In the genomic region with DNA sequence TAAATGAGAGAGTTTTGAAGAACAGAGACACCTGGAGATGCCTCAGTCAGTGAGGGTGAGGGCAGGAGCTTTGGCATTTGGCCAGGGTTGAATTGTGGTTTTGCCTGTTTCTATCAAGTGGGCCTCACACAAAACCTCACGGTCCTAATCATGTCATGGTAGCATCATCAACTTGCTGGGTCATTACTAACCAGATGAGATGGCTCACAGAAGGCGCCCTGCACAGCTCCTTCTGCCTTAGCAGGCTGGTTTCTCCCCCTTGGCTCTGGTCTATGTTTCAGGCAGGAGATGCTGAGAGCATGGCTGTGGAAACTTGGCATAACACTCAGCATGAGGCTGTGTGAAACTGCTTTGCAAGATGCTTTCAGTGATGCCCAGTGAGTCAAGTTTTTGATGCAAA, we compare ENCODE assay signal across 9 cellular contexts.
A peak's percentile ranks its signal among the peaks of the same experiment; 100 is the strongest.
DNase-seq lines count a peak whose midpoint lies in the region; ATAC-seq, FAIRE-seq and TF ChIP-seq lines count a peak whose summit lies in the region.
"Had no signal": no experiment of that assay in that cellular context is flagged by ENCODE, and none has a peak within 500 bp of the region (broad histone marks: within the 10 kb centered on the region; RNA-seq: fewer than 3 reads in every experiment).

No MANE protein-coding gene starts in this region.

- peak; percentile 69 for FAIRE-seq in HTR-8/SVneo (lab: Jason Lieb, UNC)

- CTCF ChIA-PET in activated CD8-positive, alpha-beta T cell treated with anti-CD3 and anti-CD28 coated beads for 36 hours (lab: Charles Lee): interaction anchor here (0.6 kb wide), 1 partner anchor 106 kb away, joined by 3 read pairs; no protein-coding TSS in a partner anchor
- CTCF ChIA-PET in HEK293T (lab: Yijun Ruan, JAX): no interaction called here
- CTCF ChIA-PET in SK-N-SH (lab: Yijun Ruan, JAX): no interaction called here

- no peak overlapping the region for H2AFZ ChIP-seq in SK-N-SH (ENCODE audit: low read depth)

- POLR2A ChIA-PET in activated CD8-positive, alpha-beta T cell treated with anti-CD3 and anti-CD28 coated beads for 36 hours (lab: Charles Lee): no interaction called here
- POLR2A ChIA-PET in HEK293T (lab: Yijun Ruan, JAX) (no interaction called here), SK-N-SH (lab: Yijun Ruan, JAX) (no interaction called here)

- no peaks in the 10 kb centered on the region for H3K27me3 ChIP-seq in SK-N-SH (ENCODE audit: insufficient read depth)

- no peaks in the 10 kb centered on the region for H3K79me2 ChIP-seq in SK-N-SH (ENCODE audit: insufficient read depth)

- no peaks in the 10 kb centered on the region for H3K9me2 ChIP-seq in SK-N-SH

- no peak overlapping the region for H3K4me3 Mint-ChIP-seq in activated CD8-positive, alpha-beta T cell treated with anti-CD3 and anti-CD28 coated beads for 36 hours
- H3K4me3 Mint-ChIP-seq: IgD-negative memory B cell had no signal

- H4K20me1 ChIP-seq in SK-N-SH (ENCODE audit: insufficient read depth): no peaks in the 10 kb centered on the region

- in situ Hi-C loops in GM13976 (cut with MboI; ENCODE audit: low sequenced_read_pairs, unreplicated experiment): no loop called here

- no peak overlapping the region for H3K27ac ChIP-seq in SK-N-SH (ENCODE audit: low read depth in 2 of 2, low read length in 1 of 2)

- no peaks in the 10 kb centered on the region for H3K4me1 ChIP-seq in SK-N-SH (ENCODE audit: control insufficient read depth in 1 of 2, insufficient read depth in 2 of 2, low read depth in 1 of 2, low read length in 1 of 2)

- DNase-seq in ELR (ENCODE audit: low read depth): peak; percentile 63
- DNase-seq in HTR-8/SVneo (ENCODE audit: insufficient read length, low spot score): no peak
- DNase-seq in activated CD8-positive, alpha-beta T cell treated with anti-CD3 and anti-CD28 coated beads for 36 hours: peak; percentile 81
- DNase-seq in pons (ENCODE audit: low spot score): peak; percentile 63
- DNase-seq in GM13976 (ENCODE audit: low spot score): no peak
- DNase-seq in HEK293T (ENCODE audit: extremely low spot score): no peak
- no peak for DNase-seq in SK-N-SH

- no peak overlapping the region for H3K9ac ChIP-seq in SK-N-SH

- TF ChIP-seq CTCF in activated CD8-positive, alpha-beta T cell treated with anti-CD3 and anti-CD28 coated beads for 36 hours (IDR thresholded peaks at IDR 0.05): no peak
- no peak for TF ChIP-seq CTCF in GM13976 (IDR thresholded peaks at IDR 0.05; ENCODE audit: borderline replicate concordance, control extremely low read depth, extremely low read depth, insufficient read depth, missing control alignments)
- no peak for TF ChIP-seq CTCF in SK-N-SH (IDR thresholded peaks at IDR 0.05)

- no peaks in the 10 kb centered on the region for H3F3A ChIP-seq in SK-N-SH (replicated peaks; ENCODE audit: insufficient read depth)

- H3K4me2 ChIP-seq in SK-N-SH: no peak overlapping the region

- WGBS in SK-N-SH (ENCODE audit: low lambda C conversion rate): 7% methylated on average over 2 of the region's 2 CpGs

- TF ChIP-seq EP300 in SK-N-SH (IDR thresholded peaks at IDR 0.05; ENCODE audit: borderline replicate concordance in 1 of 2, low read depth in 1 of 2, low read length in 1 of 2): no peak

- no peak overlapping the region for H3K4me3 ChIP-seq in SK-N-SH (ENCODE audit: low read depth in 2 of 2, low read length in 1 of 2)

- TF ChIP-seq RAD21 in SK-N-SH (IDR thresholded peaks at IDR 0.05; ENCODE audit: low read length): no peak

- peaks cover 13% of the 10 kb centered on the region for H3K4me1 Mint-ChIP-seq in activated CD8-positive, alpha-beta T cell treated with anti-CD3 and anti-CD28 coated beads for 36 hours (ENCODE audit: low read depth)

- H3K36me3 Mint-ChIP-seq in activated CD8-positive, alpha-beta T cell treated with anti-CD3 and anti-CD28 coated beads for 36 hours (ENCODE audit: low read depth): peaks cover 2% of the 10 kb centered on the region

- no peaks in the 10 kb centered on the region for H3K27me3 Mint-ChIP-seq in activated CD8-positive, alpha-beta T cell treated with anti-CD3 and anti-CD28 coated beads for 36 hours
- H3K27me3 Mint-ChIP-seq: IgD-negative memory B cell had no signal

- no peaks in the 10 kb centered on the region for H3K9me3 Mint-ChIP-seq in activated CD8-positive, alpha-beta T cell treated with anti-CD3 and anti-CD28 coated beads for 36 hours
- H3K9me3 Mint-ChIP-seq: IgD-negative memory B cell had no signal

- no peaks in the 10 kb centered on the region for H3K9me3 ChIP-seq in SK-N-SH

- peak; percentile 57 for ATAC-seq in GM21390 (IDR thresholded peaks at IDR 0.05; ENCODE audit: unreplicated experiment)
- peak; percentile 97 for ATAC-seq in activated CD8-positive, alpha-beta T cell treated with anti-CD3 and anti-CD28 coated beads for 36 hours

- no peaks in the 10 kb centered on the region for H3K36me3 ChIP-seq in SK-N-SH (replicated peaks in 1 of 2; ENCODE audit: control insufficient read depth in 1 of 2, insufficient read depth in 2 of 2, low read length in 1 of 2)

- H3K27ac Mint-ChIP-seq in activated CD8-positive, alpha-beta T cell treated with anti-CD3 and anti-CD28 coated beads for 36 hours: no peak overlapping the region
- H3K27ac Mint-ChIP-seq: IgD-negative memory B cell had no signal

- intact Hi-C loops in activated CD8-positive, alpha-beta T cell treated with anti-CD3 and anti-CD28 coated beads for 36 hours (cut with micrococcal nuclease): no loop called here

TF ChIP-seq in HEK293T, 16 proteins besides CTCF, POLR2A, EP300 and RAD21:
- TF ChIP-seq HDGF (IDR thresholded peaks at IDR 0.05; ENCODE audit: borderline replicate concordance) (no peak), ARNT (IDR thresholded peaks at IDR 0.05) (no peak), SP1 (IDR thresholded peaks at IDR 0.05) (no peak), TARDBP (IDR thresholded peaks at IDR 0.05) (no peak), ZNF384 (IDR thresholded peaks at IDR 0.05) (no peak), FOXA1 (IDR thresholded peaks at IDR 0.05) (no peak), FOXK2 (IDR thresholded peaks at IDR 0.05) (no peak), LEF1 (IDR thresholded peaks at IDR 0.05; ENCODE audit: borderline replicate concordance) (no peak), ELF4 (IDR thresholded peaks at IDR 0.05) (no peak), FOXM1 (IDR thresholded peaks at IDR 0.05; ENCODE audit: borderline replicate concordance) (no peak), BHLHE40 (IDR thresholded peaks at IDR 0.05; ENCODE audit: borderline replicate concordance) (no peak), CTBP1 (IDR thresholded peaks at IDR 0.05; ENCODE audit: borderline replicate concordance) (no peak)
- TF ChIP-seq, protein P1, sequence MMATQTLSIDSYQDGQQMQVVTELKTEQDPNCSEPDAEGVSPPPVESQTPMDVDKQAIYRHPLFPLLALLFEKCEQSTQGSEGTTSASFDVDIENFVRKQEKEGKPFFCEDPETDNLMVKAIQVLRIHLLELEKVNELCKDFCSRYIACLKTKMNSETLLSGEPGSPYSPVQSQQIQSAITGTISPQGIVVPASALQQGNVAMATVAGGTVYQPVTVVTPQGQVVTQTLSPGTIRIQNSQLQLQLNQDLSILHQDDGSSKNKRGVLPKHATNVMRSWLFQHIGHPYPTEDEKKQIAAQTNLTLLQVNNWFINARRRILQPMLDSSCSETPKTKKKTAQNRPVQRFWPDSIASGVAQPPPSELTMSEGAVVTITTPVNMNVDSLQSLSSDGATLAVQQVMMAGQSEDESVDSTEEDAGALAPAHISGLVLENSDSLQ (IDR thresholded peaks at IDR 0.05): no peak

TF ChIP-seq in SK-N-SH, 30 proteins besides CTCF, POLR2A, EP300 and RAD21 (continues in another document):
- no peak for TF ChIP-seq RFX5 (IDR thresholded peaks at IDR 0.05; ENCODE audit: low read length)
- TF ChIP-seq RCOR1 (IDR thresholded peaks at IDR 0.05; ENCODE audit: low read length): no peak
- no peak for TF ChIP-seq NRF1 (IDR thresholded peaks at IDR 0.05; ENCODE audit: low read depth, low read length)
- TF ChIP-seq PBX3 (IDR thresholded peaks at IDR 0.05): no peak
- no peak for TF ChIP-seq SMC3 (IDR thresholded peaks at IDR 0.05; ENCODE audit: low read depth, low read length)
- TF ChIP-seq TCF12 (IDR thresholded peaks at IDR 0.05): no peak
- TF ChIP-seq RXRA (IDR thresholded peaks at IDR 0.05; ENCODE audit: borderline replicate concordance, low read depth): no peak
- no peak for TF ChIP-seq USF2 (IDR thresholded peaks at IDR 0.05; ENCODE audit: borderline replicate concordance, low read depth, low read length)
- no peak for TF ChIP-seq TEAD4 (IDR thresholded peaks at IDR 0.05; ENCODE audit: borderline replicate concordance, insufficient read depth)
- no peak for TF ChIP-seq MEF2A (IDR thresholded peaks at IDR 0.05; ENCODE audit: borderline replicate concordance, low read depth)
- no peak for TF ChIP-seq CHD2 (IDR thresholded peaks at IDR 0.05; ENCODE audit: low read length, partially characterized antibody)
- no peak for TF ChIP-seq FOSL2 (IDR thresholded peaks at IDR 0.05; ENCODE audit: borderline replicate concordance, low read depth)
- TF ChIP-seq EZH2phosphoT487 (IDR thresholded peaks at IDR 0.05; ENCODE audit: borderline replicate concordance, low read depth): no peak
- no peak for TF ChIP-seq NFIC (IDR thresholded peaks at IDR 0.05; ENCODE audit: borderline replicate concordance)
- TF ChIP-seq POLR2AphosphoS5 (IDR thresholded peaks at IDR 0.05; ENCODE audit: low read depth, low read length): no peak
- TF ChIP-seq FOXM1 (IDR thresholded peaks at IDR 0.05; ENCODE audit: low read depth): no peak

Comparison
In these comparisons a context has a peak if more than half of its experiments do, and no peak if none do; other contexts are left out.
1. DNase-seq: peak in ELR (single experiment), activated CD8-positive, alpha-beta T cell treated with anti-CD3 and anti-CD28 coated beads for 36 hours (single experiment) and pons (single experiment); none in HTR-8/SVneo (single experiment), GM13976 (single experiment), HEK293T (single experiment) and SK-N-SH (single experiment).